23 cellular contexts compared by ENCODE assay signal in the genomic region with DNA sequence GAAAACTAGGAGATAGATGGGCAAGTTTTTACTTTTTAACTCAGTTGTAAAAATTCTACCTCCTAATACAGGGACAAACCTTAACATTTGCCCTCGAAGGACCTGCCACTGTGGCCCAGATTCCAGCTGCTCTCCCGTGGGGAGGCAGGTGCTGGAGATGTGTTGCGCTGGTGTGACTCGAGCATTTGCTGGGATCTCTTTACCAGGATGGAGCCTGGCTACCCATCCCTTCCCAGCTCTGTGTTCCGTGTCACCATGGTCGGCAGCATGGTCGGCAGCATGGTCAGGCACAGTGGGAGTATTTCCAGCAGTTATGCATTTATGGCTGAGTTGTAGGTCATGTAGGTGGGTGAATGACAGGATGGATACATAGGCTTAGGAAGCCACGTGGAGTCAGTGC. TPM values are rescaled to one million over a fixed set of nuclear protein-coding genes. Genes with fewer than 3 reads are reported as not detected.
DNase-seq lines count a peak whose midpoint lies in the region; TF ChIP-seq lines count a peak whose summit lies in the region.
"Had no signal": no experiment of that assay in that cellular context is flagged by ENCODE, and none has a peak within 500 bp of the region (broad histone marks: within the 10 kb centered on the region; RNA-seq: fewer than 3 reads in every experiment).

No MANE protein-coding gene starts in this region.

- H3K9me3 Mint-ChIP-seq in osteocyte (ENCODE audit: unreplicated experiment): no peaks in the 10 kb centered on the region

- no peaks in the 10 kb centered on the region for H3K27me3 ChIP-seq in sigmoid colon

- TF ChIP-seq POLR2A in sigmoid colon (IDR thresholded peaks at IDR 0.05): no peak

- no peaks in the 10 kb centered on the region for H3K4me1 ChIP-seq in sigmoid colon

- peaks cover 17% of the 10 kb centered on the region for H3K27me3 Mint-ChIP-seq in osteocyte (ENCODE audit: unreplicated experiment)

- H3K36me3 Mint-ChIP-seq in osteocyte (ENCODE audit: unreplicated experiment): no peaks in the 10 kb centered on the region
- H3K36me3 Mint-ChIP-seq: CD4-positive, CD25-positive, alpha-beta regulatory T cell had no signal

- TF ChIP-seq EP300 in sigmoid colon (IDR thresholded peaks at IDR 0.05): no peak

- peak; percentile 21 for DNase-seq in activated effector memory CD4-positive, alpha-beta T cell treated with anti-CD3 and anti-CD28 coated beads, Interleukin-2, amount 50 U/mL, for 16 hours
- DNase-seq in activated effector memory CD4-positive, alpha-beta T cell treated with Interleukin-2 at 50 U/mL for 16 hours: no peak
- DNase-seq in islet precursor cell (peak; percentile 28), sigmoid colon (peak; percentile 26), COLO829 (ENCODE audit: low spot score) (no peak), osteocyte (ENCODE audit: extremely low spot score, unreplicated experiment) (no peak)
- no peak for DNase-seq in stimulated activated CD4-positive, alpha-beta T cell treated with anti-CD3 and anti-CD28 coated beads, Interleukin-15, amount 100 ng/mL, for 24 hours
- DNase-seq: CD4-positive, CD25-positive, alpha-beta regulatory T cell; GM23248; H7; Kasumi-1; MV-4-11; NCI-H1105; NCI-H1436 treated with DMSO at 0.1 percent for 48 hours; NCI-H187 treated with DMSO at 0.1 percent for 48 hours; NCI-H2107; NCI-H524; NCI-H774 had no signal

- no peak overlapping the region for H3K4me3 Mint-ChIP-seq in osteocyte (ENCODE audit: unreplicated experiment)
- H3K4me3 Mint-ChIP-seq: CD4-positive, CD25-positive, alpha-beta regulatory T cell had no signal

- intact Hi-C loops in sigmoid colon (cut with DNase I): no loop called here

- no peaks in the 10 kb centered on the region for H3K9me3 ChIP-seq in sigmoid colon

- H3K4me3 ChIP-seq in sigmoid colon: no peak overlapping the region
- H3K4me3 ChIP-seq: GM23248, K562 had no signal

- H3K27ac ChIP-seq in sigmoid colon: no peak overlapping the region
- H3K27ac ChIP-seq: 22Rv1, GM23248 had no signal

- no peak overlapping the region for H3K27ac Mint-ChIP-seq in osteocyte (ENCODE audit: unreplicated experiment)
- H3K27ac Mint-ChIP-seq: CD4-positive, CD25-positive, alpha-beta regulatory T cell had no signal

- 81 to 85% methylated on average over 8 of the region's 8 CpGs for WGBS in sigmoid colon, 2 donors

- no peaks in the 10 kb centered on the region for H3K36me3 ChIP-seq in sigmoid colon

- TF ChIP-seq CTCF in sigmoid colon (IDR thresholded peaks at IDR 0.05): no peak
- no peak for TF ChIP-seq CTCF in osteocyte (IDR thresholded peaks at IDR 0.05)

- no peaks in the 10 kb centered on the region for H3K4me1 Mint-ChIP-seq in osteocyte (ENCODE audit: unreplicated experiment)
- H3K4me1 Mint-ChIP-seq: CD4-positive, CD25-positive, alpha-beta regulatory T cell had no signal

RNA-seq across cellular contexts. Expression of gene OTOG, which starts 41.1 kb away (rescaled TPM):
- total RNA-seq in sigmoid colon (under 1 TPM in 1 of 4 donors, not detected in 3; under 0.01 TPM), osteocyte (not detected in 2 replicates)
- polyA plus RNA-seq in sigmoid colon: under 1 TPM in 1 of 3 donors, not detected in 2; under 0.01 TPM
- total RNA-seq: CD4-positive, CD25-positive, alpha-beta regulatory T cell; GM23248; HT1080; K562; M059J had no signal
- polyA plus RNA-seq: BJ; CD4-positive, CD25-positive, alpha-beta regulatory T cell; GM23248; K562 had no signal

RNA-seq across cellular contexts. Expression of gene USH1C, which starts 44.0 kb away (rescaled TPM):
- total RNA-seq in sigmoid colon: 1 to 10 TPM; 1.2 to 2.5 (median 1.6) TPM
- polyA plus RNA-seq in sigmoid colon: 100 to 1,000 TPM in 2 of 3 donors, 10 to 100 TPM in 1; 83.3 to 152 (median 114) TPM
- total RNA-seq in osteocyte: not detected in 2 replicates
- total RNA-seq: CD4-positive, CD25-positive, alpha-beta regulatory T cell; GM23248; HT1080; K562; M059J had no signal
- polyA plus RNA-seq: BJ; CD4-positive, CD25-positive, alpha-beta regulatory T cell; GM23248 had no signal

Comparison
In these comparisons a context has a peak if more than half of its experiments do, and no peak if none do; other contexts are left out.
1. DNase-seq: peak in activated effector memory CD4-positive, alpha-beta T cell treated with anti-CD3 and anti-CD28 coated beads, Interleukin-2, amount 50 U/mL, for 16 hours (single experiment), islet precursor cell (single experiment) and sigmoid colon (single experiment); none in activated effector memory CD4-positive, alpha-beta T cell treated with Interleukin-2 at 50 U/mL for 16 hours (single experiment), COLO829 (single experiment), osteocyte (single experiment) and stimulated activated CD4-positive, alpha-beta T cell treated with anti-CD3 and anti-CD28 coated beads, Interleukin-15, amount 100 ng/mL, for 24 hours (single experiment).